ENCODE assay signal across 1 cellular context in the genomic region with DNA sequence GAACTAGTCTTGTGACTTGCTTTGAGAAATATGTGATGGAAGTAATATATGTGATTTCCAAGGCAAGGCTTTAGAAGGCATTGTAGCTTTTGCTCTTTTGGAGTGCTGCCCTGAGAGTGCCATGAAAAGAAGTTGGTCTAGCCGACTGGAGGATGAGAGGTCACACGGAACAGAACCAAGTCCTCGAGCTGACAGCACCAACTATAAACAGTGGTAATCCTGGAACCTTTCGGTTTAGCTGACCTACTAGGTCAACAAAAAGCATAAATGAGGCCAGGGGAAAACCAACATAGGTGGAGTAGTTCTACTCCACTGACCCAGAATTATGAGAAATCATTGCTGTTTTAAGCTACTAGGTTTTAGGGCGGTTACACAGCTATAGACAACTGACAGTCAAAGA.
TF ChIP-seq lines count a peak whose summit lies in the region.

No MANE protein-coding gene starts in this region.

TF ChIP-seq in HepG2, 621 proteins besides CTCF, POLR2A, EP300 and RAD21:
- TF ChIP-seq, protein P1, sequence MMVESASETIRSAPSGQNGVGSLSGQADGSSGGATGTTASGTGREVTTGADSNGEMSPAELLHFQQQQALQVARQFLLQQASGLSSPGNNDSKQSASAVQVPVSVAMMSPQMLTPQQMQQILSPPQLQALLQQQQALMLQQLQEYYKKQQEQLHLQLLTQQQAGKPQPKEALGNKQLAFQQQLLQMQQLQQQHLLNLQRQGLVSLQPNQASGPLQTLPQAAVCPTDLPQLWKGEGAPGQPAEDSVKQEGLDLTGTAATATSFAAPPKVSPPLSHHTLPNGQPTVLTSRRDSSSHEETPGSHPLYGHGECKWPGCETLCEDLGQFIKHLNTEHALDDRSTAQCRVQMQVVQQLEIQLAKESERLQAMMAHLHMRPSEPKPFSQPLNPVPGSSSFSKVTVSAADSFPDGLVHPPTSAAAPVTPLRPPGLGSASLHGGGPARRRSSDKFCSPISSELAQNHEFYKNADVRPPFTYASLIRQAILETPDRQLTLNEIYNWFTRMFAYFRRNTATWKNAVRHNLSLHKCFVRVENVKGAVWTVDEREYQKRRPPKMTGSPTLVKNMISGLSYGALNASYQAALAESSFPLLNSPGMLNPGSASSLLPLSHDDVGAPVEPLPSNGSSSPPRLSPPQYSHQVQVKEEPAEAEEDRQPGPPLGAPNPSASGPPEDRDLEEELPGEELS (CRISPR knock-in tag; IDR thresholded peaks at IDR 0.05) = no peak
- 0 out of 2 replicates have a peak, but pooled peaks have one; percentile 39 for TF ChIP-seq ZNF878 (CRISPR knock-in tag; IDR thresholded peaks at IDR 0.05)
- TF ChIP-seq, protein P2, sequence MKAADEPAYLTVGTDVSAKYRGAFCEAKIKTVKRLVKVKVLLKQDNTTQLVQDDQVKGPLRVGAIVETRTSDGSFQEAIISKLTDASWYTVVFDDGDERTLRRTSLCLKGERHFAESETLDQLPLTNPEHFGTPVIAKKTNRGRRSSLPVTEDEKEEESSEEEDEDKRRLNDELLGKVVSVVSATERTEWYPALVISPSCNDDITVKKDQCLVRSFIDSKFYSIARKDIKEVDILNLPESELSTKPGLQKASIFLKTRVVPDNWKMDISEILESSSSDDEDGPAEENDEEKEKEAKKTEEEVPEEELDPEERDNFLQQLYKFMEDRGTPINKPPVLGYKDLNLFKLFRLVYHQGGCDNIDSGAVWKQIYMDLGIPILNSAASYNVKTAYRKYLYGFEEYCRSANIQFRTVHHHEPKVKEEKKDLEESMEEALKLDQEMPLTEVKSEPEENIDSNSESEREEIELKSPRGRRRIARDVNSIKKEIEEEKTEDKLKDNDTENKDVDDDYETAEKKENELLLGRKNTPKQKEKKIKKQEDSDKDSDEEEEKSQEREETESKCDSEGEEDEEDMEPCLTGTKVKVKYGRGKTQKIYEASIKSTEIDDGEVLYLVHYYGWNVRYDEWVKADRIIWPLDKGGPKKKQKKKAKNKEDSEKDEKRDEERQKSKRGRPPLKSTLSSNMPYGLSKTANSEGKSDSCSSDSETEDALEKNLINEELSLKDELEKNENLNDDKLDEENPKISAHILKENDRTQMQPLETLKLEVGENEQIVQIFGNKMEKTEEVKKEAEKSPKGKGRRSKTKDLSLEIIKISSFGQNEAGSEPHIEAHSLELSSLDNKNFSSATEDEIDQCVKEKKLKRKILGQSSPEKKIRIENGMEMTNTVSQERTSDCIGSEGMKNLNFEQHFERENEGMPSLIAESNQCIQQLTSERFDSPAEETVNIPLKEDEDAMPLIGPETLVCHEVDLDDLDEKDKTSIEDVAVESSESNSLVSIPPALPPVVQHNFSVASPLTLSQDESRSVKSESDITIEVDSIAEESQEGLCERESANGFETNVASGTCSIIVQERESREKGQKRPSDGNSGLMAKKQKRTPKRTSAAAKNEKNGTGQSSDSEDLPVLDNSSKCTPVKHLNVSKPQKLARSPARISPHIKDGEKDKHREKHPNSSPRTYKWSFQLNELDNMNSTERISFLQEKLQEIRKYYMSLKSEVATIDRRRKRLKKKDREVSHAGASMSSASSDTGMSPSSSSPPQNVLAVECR (CRISPR knock-in tag; IDR thresholded peaks at IDR 0.05; ENCODE audit: borderline replicate concordance) = 0 out of 2 replicates have a peak, but pooled peaks have one; percentile 14
- TF ChIP-seq CCDC6 (CRISPR knock-in tag; IDR thresholded peaks at IDR 0.05) = 0 out of 2 replicates have a peak, but pooled peaks have one; percentile 15
- no peak for TF ChIP-seq ZNF530 (CRISPR knock-in tag; IDR thresholded peaks at IDR 0.05; ENCODE audit: low read depth)
- TF ChIP-seq ZNF605 (CRISPR knock-in tag; IDR thresholded peaks at IDR 0.05) = no peak
- peak; percentile 40 for TF ChIP-seq SAP130 (CRISPR knock-in tag; IDR thresholded peaks at IDR 0.05; ENCODE audit: low read depth)
- TF ChIP-seq ZNF335 (CRISPR knock-in tag; IDR thresholded peaks at IDR 0.05) = 0 out of 2 replicates have a peak, but pooled peaks have one; percentile 65
- TF ChIP-seq MXI1 (IDR thresholded peaks at IDR 0.05; ENCODE audit: borderline replicate concordance, low read depth, low read length) = no peak
- peak; percentile 40; the same call in 1 of the 2 replicates for TF ChIP-seq ZMYM4 (CRISPR knock-in tag; IDR thresholded peaks at IDR 0.05)
TF ChIP-seq in HepG2: peak in this region for 6.
